22 cellular contexts compared by ENCODE assay signal in the genomic region with DNA sequence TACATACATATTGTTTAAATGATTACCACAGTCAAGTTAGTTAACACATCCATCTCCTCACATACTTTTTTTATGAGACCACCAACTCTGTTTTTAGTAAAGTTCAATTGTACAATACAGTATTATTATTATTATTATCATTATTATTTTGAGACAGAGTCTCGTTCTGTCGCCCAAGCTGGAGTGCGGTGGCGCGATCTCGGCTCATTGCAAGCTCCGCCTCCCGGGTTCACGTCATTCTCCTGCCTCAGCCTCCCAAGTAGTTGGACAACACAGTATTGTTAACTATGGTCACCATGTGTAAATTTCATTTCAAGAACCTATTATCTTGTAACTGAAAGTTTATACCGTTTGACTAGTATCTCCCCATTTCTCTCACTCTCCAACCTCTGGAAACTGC.
"Had no signal": no experiment of that assay in that cellular context is flagged by ENCODE, and none has a peak within 500 bp of the region (broad histone marks: within the 10 kb centered on the region; RNA-seq: fewer than 3 reads in every experiment).

No MANE protein-coding gene starts in this region.

- H3K9me3 ChIP-seq: colonic mucosa, esophagus muscularis mucosa, esophagus squamous epithelium, gastrocnemius medialis, gastroesophageal sphincter, heart right ventricle had no signal

- H3K4me1 ChIP-seq: colonic mucosa, esophagus muscularis mucosa, esophagus squamous epithelium, foreskin keratinocyte, gastrocnemius medialis, gastroesophageal sphincter, heart right ventricle had no signal

- H3K27ac ChIP-seq: colonic mucosa, coronary artery, dorsolateral prefrontal cortex, epithelial cell of prostate, esophagus muscularis mucosa, esophagus squamous epithelium, foreskin keratinocyte, gastrocnemius medialis, gastroesophageal sphincter, heart right ventricle had no signal

- H3K27me3 ChIP-seq: colonic mucosa, dorsolateral prefrontal cortex, esophagus muscularis mucosa, esophagus squamous epithelium, foreskin keratinocyte, gastrocnemius medialis, gastroesophageal sphincter, heart right ventricle had no signal

- H3K4me3 ChIP-seq: colonic mucosa, coronary artery, dorsolateral prefrontal cortex, esophagus muscularis mucosa, esophagus squamous epithelium, gastrocnemius medialis, gastroesophageal sphincter, heart right ventricle had no signal

- DNase-seq: colonic mucosa; cortex of kidney; dermis blood vessel endothelial cell; dorsolateral prefrontal cortex; effector CD4-positive, alpha-beta T cell; effector CD8-positive, alpha-beta T cell; effector memory CD4-positive, alpha-beta T cell; effector memory CD8-positive, alpha-beta T cell; endodermal cell; erythroblast; esophagus squamous epithelium; foreskin fibroblast; foreskin keratinocyte; foreskin melanocyte; gastrocnemius medialis; glutamatergic neuron; heart right ventricle had no signal

- H3K36me3 ChIP-seq: colonic mucosa, esophagus muscularis mucosa, esophagus squamous epithelium, gastrocnemius medialis, gastroesophageal sphincter, heart right ventricle had no signal

- ATAC-seq: effector memory CD8-positive, alpha-beta T cell; esophagus mucosa; foreskin keratinocyte; gastrocnemius medialis; gastroesophageal sphincter; heart right ventricle had no signal
